Comparison of ENCODE assay signal across 13 cellular contexts in the genomic region with DNA sequence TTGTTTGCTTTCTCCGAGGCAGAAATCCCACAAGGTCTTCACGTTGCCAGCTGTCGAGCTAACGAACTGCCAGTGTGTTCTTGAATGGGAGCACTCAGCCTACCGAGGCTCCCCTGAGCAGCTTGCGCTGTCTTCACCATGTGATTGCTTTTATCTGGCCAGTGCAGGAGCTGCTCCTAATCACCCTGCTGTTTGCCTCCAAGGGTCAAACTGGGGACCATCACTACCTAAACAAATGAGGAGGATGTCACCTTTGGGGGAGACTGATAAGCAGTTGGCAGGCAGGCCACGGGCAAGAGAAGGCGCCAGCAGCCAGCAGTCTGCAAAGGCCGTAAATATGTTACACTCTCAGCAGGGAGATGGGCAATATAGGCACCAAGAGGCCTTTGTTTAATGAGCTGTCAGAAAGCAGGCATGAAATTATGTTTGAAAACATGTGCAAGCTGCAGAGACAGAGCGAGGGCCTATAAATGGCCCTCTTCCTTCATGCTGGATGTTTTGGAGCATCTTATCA.
DNase-seq lines count a peak whose midpoint lies in the region; ATAC-seq lines count a peak whose summit lies in the region.
"Had no signal": no experiment of that assay in that cellular context is flagged by ENCODE, and none has a peak within 500 bp of the region (broad histone marks: within the 10 kb centered on the region; RNA-seq: fewer than 3 reads in every experiment).

No MANE protein-coding gene starts in this region.

- peak; percentile 76 for DNase-seq in NCI-H1105 (lab: John Stamatoyannopoulos, UW)
- DNase-seq in NCI-H446 (lab: John Stamatoyannopoulos, UW): peak; percentile 88 to 90
- DNase-seq in Right ventricle myocardium superior: peak; percentile 48
- DNase-seq in T-helper 1 cell: no peak
- DNase-seq in NOMO-1 (lab: John Stamatoyannopoulos, UW; ENCODE audit: unreplicated experiment in 2 of 2): no peak
- no peak for DNase-seq in activated CD4-positive, alpha-beta T cell treated with anti-CD3 and anti-CD28 coated beads for 1 hour
- DNase-seq: activated CD8-positive, alpha-beta memory T cell treated with anti-CD3 and anti-CD28 coated beads, Interleukin-2, amount 10 ng/mL, durations not matched to agents 7 days and 5 days; gastrocnemius medialis; HFFc6; left lung; PC-3; stimulated activated naive CD4-positive, alpha-beta T cell had no signal

- H3K27ac ChIP-seq in temporal lobe (ENCODE audit: low read depth, low read length): peak overlapping the region; percentile 64

- intact Hi-C loops in Right ventricle myocardium superior (cut with DNase I): no loop called here

- peak; percentile 81 for ATAC-seq in Right ventricle myocardium superior (ENCODE audit: poor library complexity)
- ATAC-seq: activated CD8-positive, alpha-beta memory T cell treated with anti-CD3 and anti-CD28 coated beads, Interleukin-2, amount 10 ng/mL, durations not matched to agents 7 days and 5 days; gastrocnemius medialis; left lung; PC-3 had no signal

Comparison
In these comparisons a context has a peak if more than half of its experiments do, and no peak if none do; other contexts are left out.
1. DNase-seq: peak in NCI-H1105 (single experiment), NCI-H446 (2 of 2) and Right ventricle myocardium superior (single experiment); none in T-helper 1 cell (0 of 5), NOMO-1 (0 of 2) and activated CD4-positive, alpha-beta T cell treated with anti-CD3 and anti-CD28 coated beads for 1 hour (single experiment).